8 cellular contexts compared by ENCODE assay signal in the genomic region with DNA sequence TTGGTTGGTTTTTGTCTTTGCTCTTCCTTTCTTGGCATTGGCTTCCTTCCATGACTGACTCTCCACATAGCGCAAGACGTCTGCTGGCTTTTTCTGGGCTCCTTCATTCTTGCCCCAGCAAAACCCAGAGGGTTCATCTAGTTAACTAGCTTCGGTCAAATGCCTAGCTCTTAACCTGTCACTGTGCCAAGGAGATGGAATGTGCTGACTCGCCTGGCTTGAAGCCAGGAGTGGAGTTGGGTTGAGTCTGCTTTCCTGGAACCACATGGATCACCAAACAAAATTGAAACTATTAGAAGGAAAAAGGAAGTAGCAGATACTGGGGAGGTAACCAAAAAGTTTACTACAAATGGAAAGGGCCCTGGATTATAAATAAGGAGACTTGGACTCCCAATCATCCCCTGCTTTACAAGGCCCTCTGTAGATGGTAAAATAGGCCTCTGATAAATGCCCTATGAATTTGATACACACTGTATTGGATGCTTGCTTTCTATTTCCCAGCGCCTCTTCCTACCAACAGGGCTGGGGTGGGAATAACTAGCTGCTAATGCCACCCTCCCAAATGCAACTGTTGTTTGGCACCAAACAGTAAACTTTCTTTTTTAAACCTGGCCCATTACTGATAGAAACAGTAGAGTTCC. TPM values are rescaled to one million over a fixed set of nuclear protein-coding genes. Genes with fewer than 3 reads are reported as not detected.
DNase-seq lines count a peak whose midpoint lies in the region; ATAC-seq and TF ChIP-seq lines count a peak whose summit lies in the region.

No MANE protein-coding gene starts in this region.

- no peak overlapping the region for H3K4me3 Mint-ChIP-seq in activated T-cell treated with anti-CD3 and anti-CD28 coated beads, Interleukin-2, amount 50 U/mL, for 24 hours
- H3K4me3 Mint-ChIP-seq in activated T-cell treated with anti-CD3 and anti-CD28 coated beads, Interleukin-2, amount 50 U/mL, for 72 hours, result no peak overlapping the region
- no peak overlapping the region for H3K4me3 Mint-ChIP-seq in activated T-helper 17 cell treated with anti-CD3 and anti-CD28 coated beads, Interleukin-2, amount 50 U/mL, for 72 hours
- no peak overlapping the region for H3K4me3 Mint-ChIP-seq in type B pancreatic cell

- H3K27me3 Mint-ChIP-seq in activated T-cell treated with anti-CD3 and anti-CD28 coated beads, Interleukin-2, amount 50 U/mL, for 24 hours, result no peaks in the 10 kb centered on the region
- no peaks in the 10 kb centered on the region for H3K27me3 Mint-ChIP-seq in activated T-cell treated with anti-CD3 and anti-CD28 coated beads, Interleukin-2, amount 50 U/mL, for 72 hours (ENCODE audit: low read depth)
- no peaks in the 10 kb centered on the region for H3K27me3 Mint-ChIP-seq in activated T-helper 17 cell treated with anti-CD3 and anti-CD28 coated beads, Interleukin-2, amount 50 U/mL, for 72 hours
- H3K27me3 Mint-ChIP-seq in type B pancreatic cell, result no peaks in the 10 kb centered on the region

- no peak for DNase-seq in activated T-cell treated with anti-CD3 and anti-CD28 coated beads, Interleukin-2, amount 50 U/mL, for 24 hours
- no peak for DNase-seq in activated T-cell treated with anti-CD3 and anti-CD28 coated beads, Interleukin-2, amount 50 U/mL, for 72 hours
- peak; percentile 58 for DNase-seq in hepatic stellate cell (ENCODE audit: low spot score)
- no peak for DNase-seq in type B pancreatic cell (ENCODE audit: extremely low spot score, unreplicated experiment)
- no peak for DNase-seq in posterior cingulate gyrus

- H3K27ac Mint-ChIP-seq in activated T-cell treated with anti-CD3 and anti-CD28 coated beads, Interleukin-2, amount 50 U/mL, for 24 hours, result peak overlapping the region; percentile 15
- H3K27ac Mint-ChIP-seq in activated T-cell treated with anti-CD3 and anti-CD28 coated beads, Interleukin-2, amount 50 U/mL, for 72 hours, result no peak overlapping the region
- H3K27ac Mint-ChIP-seq in activated T-helper 17 cell treated with anti-CD3 and anti-CD28 coated beads, Interleukin-2, amount 50 U/mL, for 72 hours, result peak overlapping the region; percentile 20
- peak overlapping the region; percentile 12 for H3K27ac Mint-ChIP-seq in type B pancreatic cell

- no peak for TF ChIP-seq CTCF in type B pancreatic cell (conservative IDR thresholded peaks at IDR 0.05)

- ATAC-seq in activated T-cell treated with anti-CD3 and anti-CD28 coated beads, Interleukin-2, amount 50 U/mL, for 72 hours (replicated peaks in 1 of 2), result no peak
- ATAC-seq in activated T-helper 17 cell treated with anti-CD3 and anti-CD28 coated beads, Interleukin-2, amount 50 U/mL, for 72 hours (replicated peaks), result no peak
- ATAC-seq in GM19023 (IDR thresholded peaks at IDR 0.05; ENCODE audit: unreplicated experiment) (no peak), HG03432 (IDR thresholded peaks at IDR 0.05; ENCODE audit: unreplicated experiment) (no peak)

- H3K9me3 Mint-ChIP-seq in activated T-cell treated with anti-CD3 and anti-CD28 coated beads, Interleukin-2, amount 50 U/mL, for 24 hours, result no peaks in the 10 kb centered on the region
- no peaks in the 10 kb centered on the region for H3K9me3 Mint-ChIP-seq in activated T-cell treated with anti-CD3 and anti-CD28 coated beads, Interleukin-2, amount 50 U/mL, for 72 hours
- peaks cover 4% of the 10 kb centered on the region for H3K9me3 Mint-ChIP-seq in activated T-helper 17 cell treated with anti-CD3 and anti-CD28 coated beads, Interleukin-2, amount 50 U/mL, for 72 hours
- no peaks in the 10 kb centered on the region for H3K9me3 Mint-ChIP-seq in type B pancreatic cell

- intact Hi-C loops in posterior cingulate gyrus (cut with DNase I), result no loop called here

- peaks cover 66% of the 10 kb centered on the region for H3K36me3 Mint-ChIP-seq in activated T-cell treated with anti-CD3 and anti-CD28 coated beads, Interleukin-2, amount 50 U/mL, for 24 hours (ENCODE audit: low read depth)
- H3K36me3 Mint-ChIP-seq in activated T-cell treated with anti-CD3 and anti-CD28 coated beads, Interleukin-2, amount 50 U/mL, for 72 hours (ENCODE audit: insufficient read depth in 2 of 2), result peaks cover 10 to 26% of the 10 kb centered on the region in 2 donors
- peaks cover 81% of the 10 kb centered on the region for H3K36me3 Mint-ChIP-seq in activated T-helper 17 cell treated with anti-CD3 and anti-CD28 coated beads, Interleukin-2, amount 50 U/mL, for 72 hours (ENCODE audit: low read depth)
- peaks cover 30% of the 10 kb centered on the region for H3K36me3 Mint-ChIP-seq in type B pancreatic cell

- H3K4me1 Mint-ChIP-seq in activated T-cell treated with anti-CD3 and anti-CD28 coated beads, Interleukin-2, amount 50 U/mL, for 24 hours (ENCODE audit: low read depth), result peaks cover 70% of the 10 kb centered on the region
- H3K4me1 Mint-ChIP-seq in activated T-cell treated with anti-CD3 and anti-CD28 coated beads, Interleukin-2, amount 50 U/mL, for 72 hours (ENCODE audit: low read depth), result peaks cover 66% of the 10 kb centered on the region
- H3K4me1 Mint-ChIP-seq in activated T-helper 17 cell treated with anti-CD3 and anti-CD28 coated beads, Interleukin-2, amount 50 U/mL, for 72 hours, result peaks cover 51% of the 10 kb centered on the region
- peaks cover 12% of the 10 kb centered on the region for H3K4me1 Mint-ChIP-seq in type B pancreatic cell (ENCODE audit: unreplicated experiment)

RNA-seq across cellular contexts. Expression of a gene that starts 11.3 kb away (rescaled TPM):
- 10 to 100 TPM; 40.8 to 50.6 TPM for total RNA-seq in activated T-cell treated with anti-CD3 and anti-CD28 coated beads, Interleukin-2, amount 50 U/mL, for 72 hours
- total RNA-seq in activated T-helper 17 cell treated with anti-CD3 and anti-CD28 coated beads, Interleukin-2, amount 50 U/mL, for 72 hours, result 10 to 100 TPM; 45.3 to 92.3 TPM
- 17.9 and 29.7 TPM in 2 replicates for total RNA-seq in type B pancreatic cell (ENCODE audit: low replicate concordance)

RNA-seq across cellular contexts. Expression of a gene that starts 53.7 kb away (rescaled TPM):
- total RNA-seq in activated T-cell treated with anti-CD3 and anti-CD28 coated beads, Interleukin-2, amount 50 U/mL, for 72 hours, result 10 to 100 TPM; 12.7 to 18.5 TPM
- total RNA-seq in activated T-helper 17 cell treated with anti-CD3 and anti-CD28 coated beads, Interleukin-2, amount 50 U/mL, for 72 hours, result 1 to 10 TPM in 1 of 2 donors, under 1 TPM in 1; 0.65 to 2.6 TPM
- 0.24 and 1.5 TPM in 2 replicates for total RNA-seq in type B pancreatic cell (ENCODE audit: low replicate concordance)
